In the genomic region with DNA sequence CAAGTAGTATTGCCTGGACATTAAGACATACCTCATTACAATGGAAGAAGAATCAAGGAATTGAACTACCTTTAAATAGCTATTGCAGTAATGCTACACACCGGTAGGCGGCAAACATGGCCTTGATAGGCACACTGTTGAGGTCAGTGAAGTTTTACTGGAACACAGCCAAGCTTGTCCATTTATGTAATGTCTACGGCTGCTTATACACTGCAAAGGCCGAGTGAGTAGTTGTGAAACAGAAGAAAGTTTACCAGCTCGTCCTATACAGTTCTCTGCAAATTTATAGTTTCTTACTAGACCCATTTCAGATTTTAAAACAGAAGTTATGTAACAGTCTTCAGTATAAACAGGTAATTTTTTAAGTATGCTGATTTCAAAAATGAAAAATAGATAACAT, we compare ENCODE assay signal across 8 cellular contexts. TPM values are rescaled to one million over a fixed set of nuclear protein-coding genes. Genes with fewer than 3 reads are reported as not detected.
A peak's percentile ranks its signal among the peaks of the same experiment; 100 is the strongest.
DNase-seq lines count a peak whose midpoint lies in the region; ATAC-seq, FAIRE-seq and TF ChIP-seq lines count a peak whose summit lies in the region.

No MANE protein-coding gene starts in this region.

- peak; percentile 87 for FAIRE-seq in keratinocyte (lab: Jason Lieb, UNC)

- H3K79me2 ChIP-seq in keratinocyte (ENCODE audit: control insufficient read depth, insufficient read depth, low read length), result peaks cover 48% of the 10 kb centered on the region

- H3K4me2 ChIP-seq in keratinocyte (ENCODE audit: control insufficient read depth, extremely low read depth, insufficient read depth, low read depth, low read length), result no peak overlapping the region

- dilution Hi-C loops in keratinocyte (cut with MboI; ENCODE audit: extremely low pct_ligation_motif_present, low sequenced_read_pairs), result no loop called here

- H3K27ac ChIP-seq in caudate nucleus (ENCODE audit: low read depth, low read length) (no peak overlapping the region), keratinocyte (ENCODE audit: control insufficient read depth, insufficient read depth, low read length) (no peak overlapping the region)

- H3K27me3 Mint-ChIP-seq in stimulated activated memory B cell treated with anti-CD40 and anti-IgM and Interleukin-4, amounts not matched to agents 10 μg/mL and 1 μg/mL and 100 μg/mL, for 72 hours, result no peaks in the 10 kb centered on the region
- H3K27me3 Mint-ChIP-seq in activated T-cell treated with anti-CD3 and anti-CD28 coated beads, Interleukin-2, amount 50 U/mL, for 4 hours (ENCODE audit: low read depth), result no peaks in the 10 kb centered on the region

- H3K4me1 ChIP-seq in keratinocyte (ENCODE audit: control insufficient read depth, extremely low read depth, insufficient read depth, low read length), result peaks cover 9% of the 10 kb centered on the region

- H3K27me3 ChIP-seq in keratinocyte (ENCODE audit: control insufficient read depth, extremely low read depth, insufficient read depth, low read length), result no peaks in the 10 kb centered on the region

- no peak overlapping the region for H3K4me3 ChIP-seq in keratinocyte (ENCODE audit: control insufficient read depth in 2 of 3, extremely low read depth in 1 of 3, insufficient read depth in 2 of 3, low read depth in 1 of 3, low read length in 3 of 3)

- peaks cover 24 to 51% of the 10 kb centered on the region in 2 experiments for H3K36me3 ChIP-seq in keratinocyte (ENCODE audit: control insufficient read depth in 2 of 2, extremely low read depth in 1 of 2, insufficient read depth in 2 of 2, low read length in 2 of 2)

- peak; percentile 99 for DNase-seq in DMS53 (lab: John Stamatoyannopoulos, UW)
- peak; percentile 67 to 88 for DNase-seq in NOMO-1 (lab: John Stamatoyannopoulos, UW; ENCODE audit: unreplicated experiment in 2 of 2)
- DNase-seq in caudate nucleus (lab: John Stamatoyannopoulos, UW), result peak in 44 of 61 donors; percentile 1 to 77 (median 24)
- DNase-seq in keratinocyte (ENCODE audit: low read depth, low spot score), result peak; percentile 61
- DNase-seq in activated T-cell treated with anti-CD3 and anti-CD28 coated beads, Interleukin-2, amount 50 U/mL, for 4 hours, result no peak

- no peaks in the 10 kb centered on the region for H3K9me3 ChIP-seq in keratinocyte (ENCODE audit: control insufficient read depth, low read depth, low read length)

- peaks cover 2% of the 10 kb centered on the region for H3K9me1 ChIP-seq in keratinocyte (ENCODE audit: control insufficient read depth, extremely low read depth, insufficient read depth, low read length)

- H3K4me3 Mint-ChIP-seq in stimulated activated memory B cell treated with anti-CD40 and anti-IgM and Interleukin-4, amounts not matched to agents 10 μg/mL and 1 μg/mL and 100 μg/mL, for 72 hours, result no peak overlapping the region
- no peak overlapping the region for H3K4me3 Mint-ChIP-seq in activated T-cell treated with anti-CD3 and anti-CD28 coated beads, Interleukin-2, amount 50 U/mL, for 4 hours

- peak; percentile 66 for ATAC-seq in HG02678 (IDR thresholded peaks at IDR 0.05; ENCODE audit: unreplicated experiment)
- ATAC-seq in stimulated activated memory B cell treated with anti-CD40 and anti-IgM and Interleukin-4, amounts not matched to agents 10 μg/mL and 1 μg/mL and 100 μg/mL, for 72 hours, result peak; percentile 27
- no peak for ATAC-seq in HG02571 (IDR thresholded peaks at IDR 0.05; ENCODE audit: unreplicated experiment)
- ATAC-seq in activated T-cell treated with anti-CD3 and anti-CD28 coated beads, Interleukin-2, amount 50 U/mL, for 4 hours, result no peak

- TF ChIP-seq CTCF in keratinocyte (optimal IDR thresholded peaks at IDR 0.05 in 1 of 3, IDR thresholded peaks at IDR 0.05 in 1 of 3, conservative IDR thresholded peaks at IDR 0.05 in 1 of 3; ENCODE audit: extremely low read depth in 1 of 3, insufficient read depth in 2 of 3, low read length in 3 of 3), result peak; percentile 56 to 84 (median 84)

- peaks cover 45% of the 10 kb centered on the region for H3K36me3 Mint-ChIP-seq in stimulated activated memory B cell treated with anti-CD40 and anti-IgM and Interleukin-4, amounts not matched to agents 10 μg/mL and 1 μg/mL and 100 μg/mL, for 72 hours
- peaks cover 33% of the 10 kb centered on the region for H3K36me3 Mint-ChIP-seq in activated T-cell treated with anti-CD3 and anti-CD28 coated beads, Interleukin-2, amount 50 U/mL, for 4 hours (ENCODE audit: insufficient read depth)

- no peaks in the 10 kb centered on the region for H3K4me1 Mint-ChIP-seq in stimulated activated memory B cell treated with anti-CD40 and anti-IgM and Interleukin-4, amounts not matched to agents 10 μg/mL and 1 μg/mL and 100 μg/mL, for 72 hours
- no peaks in the 10 kb centered on the region for H3K4me1 Mint-ChIP-seq in activated T-cell treated with anti-CD3 and anti-CD28 coated beads, Interleukin-2, amount 50 U/mL, for 4 hours (ENCODE audit: low read depth)

- no peak overlapping the region for H3K9ac ChIP-seq in keratinocyte (ENCODE audit: control insufficient read depth, extremely low read depth, insufficient read depth, low read length)

- no peak overlapping the region for H3K27ac Mint-ChIP-seq in stimulated activated memory B cell treated with anti-CD40 and anti-IgM and Interleukin-4, amounts not matched to agents 10 μg/mL and 1 μg/mL and 100 μg/mL, for 72 hours

- H4K20me1 ChIP-seq in keratinocyte (ENCODE audit: control insufficient read depth, extremely low read depth, insufficient read depth, low read length), result no peaks in the 10 kb centered on the region

- no peaks in the 10 kb centered on the region for H3K9me3 Mint-ChIP-seq in stimulated activated memory B cell treated with anti-CD40 and anti-IgM and Interleukin-4, amounts not matched to agents 10 μg/mL and 1 μg/mL and 100 μg/mL, for 72 hours
- no peaks in the 10 kb centered on the region for H3K9me3 Mint-ChIP-seq in activated T-cell treated with anti-CD3 and anti-CD28 coated beads, Interleukin-2, amount 50 U/mL, for 4 hours

- no peak overlapping the region for H2AFZ ChIP-seq in keratinocyte (ENCODE audit: control insufficient read depth, low read length)

RNA-seq across cellular contexts. Expression of gene PPP4R1, which starts 38.8 kb away (rescaled TPM):
- polyA plus RNA-seq in keratinocyte, result 200 to 221 TPM (median 209 TPM) in 3 replicates
- polyA plus RNA-seq in keratinocyte (2011; ENCODE audit: low read depth), result 101 TPM
- polyA plus RNA-seq in keratinocyte (2011; cell fraction: cytosol; rRNA removed), result 119 and 143 TPM in 2 replicates
- 275 and 293 TPM in 2 replicates for polyA plus RNA-seq in keratinocyte (2011; cell fraction: nucleus; rRNA removed)
- 83.8 and 102 TPM in 2 replicates for polyA plus RNA-seq in keratinocyte (2012; ENCODE audit: low replicate concordance)
- 216 to 410 TPM (median 387 TPM) in 3 replicates for polyA minus RNA-seq in keratinocyte
- polyA minus RNA-seq in keratinocyte (2011; cell fraction: cytosol; rRNA and poly(A)+ RNA removed), result 124 TPM
- 142 and 262 TPM in 2 replicates for polyA minus RNA-seq in keratinocyte (2011; cell fraction: nucleus; rRNA and poly(A)+ RNA removed)
- 10 to 100 TPM; 32.6 to 38.3 (median 36.8) TPM for total RNA-seq in activated T-cell treated with anti-CD3 and anti-CD28 coated beads, Interleukin-2, amount 50 U/mL, for 4 hours

Comparison
In these comparisons a context has a peak if more than half of its experiments do, and no peak if none do; other contexts are left out.
1. ATAC-seq: peak in HG02678 (single experiment) and stimulated activated memory B cell treated with anti-CD40 and anti-IgM and Interleukin-4, amounts not matched to agents 10 μg/mL and 1 μg/mL and 100 μg/mL, for 72 hours (single experiment); none in HG02571 (single experiment) and activated T-cell treated with anti-CD3 and anti-CD28 coated beads, Interleukin-2, amount 50 U/mL, for 4 hours (0 of 2).